Comparison of ENCODE assay signal across 6 cellular contexts in the genomic region with DNA sequence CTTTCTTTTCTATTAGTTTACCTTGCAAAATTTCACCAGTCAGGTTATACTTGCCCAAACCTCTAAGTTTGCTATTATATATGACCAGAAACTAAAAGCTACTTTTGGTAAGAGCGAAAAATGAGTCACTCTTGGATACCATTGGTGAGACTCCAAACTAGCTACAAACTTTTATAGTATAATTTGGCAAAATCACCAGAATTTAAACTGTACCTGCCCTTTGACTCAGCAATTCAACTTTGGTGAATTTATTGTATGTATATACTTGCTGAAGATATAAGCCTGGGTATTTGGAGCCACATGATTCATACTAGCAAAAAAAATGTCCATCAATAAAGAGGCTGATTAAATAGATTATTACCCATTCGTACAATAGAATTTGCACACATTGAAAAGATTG.
"Had no signal": no experiment of that assay in that cellular context is flagged by ENCODE, and none has a peak within 500 bp of the region (broad histone marks: within the 10 kb centered on the region; RNA-seq: fewer than 3 reads in every experiment).

No MANE protein-coding gene starts in this region.

- FAIRE-seq: HepG2, HTR-8/SVneo, K562 had no signal

- DNase-seq: IMR-90, KBM-7 had no signal

- ATAC-seq: HepG2, K562 had no signal

- H3K27ac ChIP-seq: HL-60 had no signal

- H3K4me3 ChIP-seq: K562 had no signal
